Comparison of ENCODE assay signal across 2 cellular contexts in the genomic region with DNA sequence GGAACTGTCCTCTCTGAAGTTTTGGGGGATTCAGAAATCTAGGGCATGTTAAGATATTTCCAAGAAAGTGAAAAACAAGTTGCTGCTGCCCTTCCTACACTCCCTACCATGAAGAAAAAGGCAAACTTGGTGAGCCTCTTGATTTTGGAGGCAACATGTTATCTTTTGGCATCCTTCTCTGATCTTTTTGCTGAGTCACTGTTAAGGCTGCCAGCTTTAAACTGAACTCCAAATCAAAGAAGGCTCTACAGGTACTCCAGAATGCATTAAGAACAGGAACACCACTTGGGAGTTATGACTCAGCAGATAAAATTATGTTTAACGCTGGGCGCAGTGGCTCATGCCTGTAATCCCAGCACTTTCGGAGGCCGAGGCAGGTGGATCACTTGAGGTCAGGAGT.
TF ChIP-seq lines count a peak whose summit lies in the region.

No MANE protein-coding gene starts in this region.

TF ChIP-seq in IMR-90, 13 proteins besides CTCF, POLR2A, EP300 and RAD21:
- no peak for TF ChIP-seq CEBPB (IDR thresholded peaks at IDR 0.05; ENCODE audit: low read depth, low read length)
- TF ChIP-seq NFE2L2 (IDR thresholded peaks at IDR 0.05; ENCODE audit: low read depth, low read length): peak; percentile 85
- TF ChIP-seq USF2 (IDR thresholded peaks at IDR 0.05; ENCODE audit: low read depth, low read length): no peak

TF ChIP-seq in K562, 482 proteins besides CTCF, POLR2A, EP300 and RAD21:
- TF ChIP-seq C11orf30 (IDR thresholded peaks at IDR 0.05; ENCODE audit: low read depth) (peak; percentile 66), NFE2L1 (tag; IDR thresholded peaks at IDR 0.05; ENCODE audit: borderline replicate concordance, low read depth) (peak; percentile 60; the same call in 1 of the 2 replicates), U2AF1 (optimal IDR thresholded peaks at IDR 0.05; ENCODE audit: low read depth, low read length) (no peak), HNRNPL (IDR thresholded peaks at IDR 0.05; ENCODE audit: low read depth, low read length) (no peak), KAT7 (CRISPR knock-in tag; IDR thresholded peaks at IDR 0.05; ENCODE audit: borderline replicate concordance) (no peak), MAFF (IDR thresholded peaks at IDR 0.05; ENCODE audit: low read length) (peak; percentile 75), MAFG (tag; conservative IDR thresholded peaks at IDR 0.05) (peak; percentile 82), CC2D1A (IDR thresholded peaks at IDR 0.05) (no peak), NFE2 (IDR thresholded peaks at IDR 0.05; ENCODE audit: low read depth) (peak; percentile 72), MAFK (IDR thresholded peaks at IDR 0.05; ENCODE audit: low read length) (peak; percentile 56; the same call in 1 of the 2 replicates), ZNF316 (IDR thresholded peaks at IDR 0.05) (peak; percentile 66; the same call in 1 of the 2 replicates)
- TF ChIP-seq, protein P1, sequence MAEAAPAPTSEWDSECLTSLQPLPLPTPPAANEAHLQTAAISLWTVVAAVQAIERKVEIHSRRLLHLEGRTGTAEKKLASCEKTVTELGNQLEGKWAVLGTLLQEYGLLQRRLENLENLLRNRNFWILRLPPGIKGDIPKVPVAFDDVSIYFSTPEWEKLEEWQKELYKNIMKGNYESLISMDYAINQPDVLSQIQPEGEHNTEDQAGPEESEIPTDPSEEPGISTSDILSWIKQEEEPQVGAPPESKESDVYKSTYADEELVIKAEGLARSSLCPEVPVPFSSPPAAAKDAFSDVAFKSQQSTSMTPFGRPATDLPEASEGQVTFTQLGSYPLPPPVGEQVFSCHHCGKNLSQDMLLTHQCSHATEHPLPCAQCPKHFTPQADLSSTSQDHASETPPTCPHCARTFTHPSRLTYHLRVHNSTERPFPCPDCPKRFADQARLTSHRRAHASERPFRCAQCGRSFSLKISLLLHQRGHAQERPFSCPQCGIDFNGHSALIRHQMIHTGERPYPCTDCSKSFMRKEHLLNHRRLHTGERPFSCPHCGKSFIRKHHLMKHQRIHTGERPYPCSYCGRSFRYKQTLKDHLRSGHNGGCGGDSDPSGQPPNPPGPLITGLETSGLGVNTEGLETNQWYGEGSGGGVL (CRISPR knock-in tag; IDR thresholded peaks at IDR 0.05): no peak
TF ChIP-seq in K562: peak in this region for 7.
